Comparison of ENCODE assay signal across 8 cellular contexts in the genomic region with DNA sequence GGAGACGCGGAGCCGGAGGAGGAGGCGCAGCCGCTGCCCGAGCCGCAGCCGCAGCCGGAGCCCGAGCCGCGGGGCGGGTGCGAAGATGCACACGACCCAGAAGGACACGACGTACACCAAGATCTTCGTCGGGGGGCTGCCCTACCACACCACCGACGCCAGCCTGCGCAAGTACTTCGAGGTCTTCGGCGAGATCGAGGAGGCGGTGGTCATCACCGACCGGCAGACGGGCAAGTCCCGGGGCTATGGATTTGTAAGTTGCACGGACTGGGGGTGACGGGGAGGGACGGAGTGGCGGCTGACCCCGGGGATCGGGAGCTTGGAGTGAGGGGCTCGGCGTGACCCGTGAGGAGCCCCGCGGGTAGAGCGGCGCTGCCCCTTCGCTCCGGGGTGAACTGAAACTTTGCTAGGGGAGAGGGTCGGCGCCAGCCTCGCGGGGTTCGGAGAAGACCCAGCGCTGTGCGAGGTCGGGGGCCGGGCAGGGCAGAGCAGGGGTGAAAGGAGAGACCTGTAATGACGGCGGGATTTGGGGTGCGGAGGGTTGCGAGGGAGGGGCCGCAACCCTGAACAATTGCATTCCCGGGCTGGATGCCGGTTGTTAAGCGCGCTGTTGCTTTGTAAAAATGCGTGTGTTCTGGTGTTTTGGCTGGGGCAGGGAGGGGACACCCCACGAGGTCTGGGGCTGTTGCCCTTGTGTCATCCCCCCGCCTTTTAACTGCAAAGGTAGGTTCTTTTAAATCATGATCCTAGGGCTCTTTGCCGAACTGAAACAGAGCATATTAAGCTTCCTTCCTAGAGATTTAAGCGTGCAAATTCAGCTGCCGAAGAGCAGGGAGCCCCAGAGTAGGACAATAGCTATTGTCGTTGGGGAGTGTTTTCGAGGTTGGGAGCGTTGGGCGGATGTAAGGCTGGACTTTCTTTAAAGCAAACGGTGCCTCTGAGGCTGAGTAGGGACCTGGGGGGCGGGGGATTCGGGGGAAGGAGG. TPM values are rescaled to one million over a fixed set of nuclear protein-coding genes. Genes with fewer than 3 reads are reported as not detected.
DNase-seq lines count a peak whose midpoint lies in the region; ATAC-seq and TF ChIP-seq lines count a peak whose summit lies in the region.

No MANE protein-coding gene starts in this region.

- H3K27me3 ChIP-seq in skeletal muscle satellite cell (ENCODE audit: control insufficient read depth, insufficient read depth, low read length), result no peaks in the 10 kb centered on the region

- peak overlapping the region; percentile 94 for H3K4me2 ChIP-seq in skeletal muscle satellite cell (ENCODE audit: low read length)

- H3K9me3 ChIP-seq in skeletal muscle satellite cell (replicated peaks; ENCODE audit: low read length), result no peaks in the 10 kb centered on the region

- DNase-seq in AG10803 (ENCODE audit: low read depth) (peak; percentile 50), HK-2 (ENCODE audit: unreplicated experiment) (peak; percentile 5), astrocyte of the cerebellum (ENCODE audit: low read depth) (no peak), inferior parietal cortex (ENCODE audit: extremely low spot score) (peak; percentile 33), NCI-H146 treated with DMSO at 0.1 percent for 48 hours (lab: John Stamatoyannopoulos, UW; ENCODE audit: unreplicated experiment) (no peak)
- no peak for DNase-seq in activated CD4-positive, CD25-positive, alpha-beta regulatory T cell (lab: John Stamatoyannopoulos, UW)

- in situ Hi-C loops in astrocyte of the cerebellum (cut with HindIII; ENCODE audit: low sequenced_read_pairs), result no loop called here

- H3K9ac ChIP-seq in skeletal muscle satellite cell (ENCODE audit: low read depth, low read length), result peak overlapping the region; percentile 97

- ATAC-seq in HG03045 (IDR thresholded peaks at IDR 0.05; ENCODE audit: unreplicated experiment), result no peak

- TF ChIP-seq CTCF in AG10803 (conservative IDR thresholded peaks at IDR 0.05; ENCODE audit: low read length), result no peak
- no peak for TF ChIP-seq CTCF in astrocyte of the cerebellum (IDR thresholded peaks at IDR 0.05; ENCODE audit: low read depth, low read length, missing control alignments)

- H3K36me3 ChIP-seq in skeletal muscle satellite cell (ENCODE audit: insufficient read depth, low read length), result peaks cover 15% of the 10 kb centered on the region

- H3K4me3 ChIP-seq in AG10803 (ENCODE audit: low read length) (peak overlapping the region; percentile 92), astrocyte of the cerebellum (ENCODE audit: low read depth, low read length) (peak overlapping the region; percentile 80), skeletal muscle satellite cell (ENCODE audit: low read length) (peak overlapping the region; percentile 94)

- H3K4me1 ChIP-seq in skeletal muscle satellite cell (ENCODE audit: control insufficient read depth, insufficient read depth, low read length), result peaks cover 29% of the 10 kb centered on the region

RNA-seq across cellular contexts. Expression of a gene that starts 0.6 kb away (rescaled TPM):
- 0.76 and 6.3 TPM in 2 replicates for total RNA-seq in skeletal muscle satellite cell (2012; rRNA removed)

Comparison
In these comparisons a context has a peak if more than half of its experiments do, and no peak if none do; other contexts are left out.
1. DNase-seq: peak in AG10803 (single experiment), HK-2 (single experiment) and inferior parietal cortex (single experiment); none in astrocyte of the cerebellum (single experiment), activated CD4-positive, CD25-positive, alpha-beta regulatory T cell (0 of 4) and NCI-H146 treated with DMSO at 0.1 percent for 48 hours (single experiment).
2. Peak in every context shown above with its lines, with median percentiles within 50 percentile points of each other: H3K4me3 ChIP-seq.